ENCODE assay signal across 20 cellular contexts in genomic region chr19:28746486-28746885, GRCh38.
"Had no signal": no experiment of that assay in that cellular context is flagged by ENCODE, and none has a peak within 500 bp of the region (broad histone marks: within the 10 kb centered on the region; RNA-seq: fewer than 3 reads in every experiment).

No MANE protein-coding gene starts in this region.

- H3K9me3 ChIP-seq: esophagus muscularis mucosa, left ventricle myocardium inferior, testis had no signal

- ATAC-seq: activated T-cell treated with anti-CD3 and anti-CD28 coated beads, Interleukin-2, amount 50 U/mL, for 4 hours; naive thymus-derived CD4-positive, alpha-beta T cell; sciatic nerve; stimulated activated memory B cell treated with anti-CD40 and anti-IgM and Interleukin-4, amounts not matched to agents 10 μg/mL and 1 μg/mL and 100 μg/mL, for 72 hours had no signal

- H3K4me2 ChIP-seq: hepatocyte had no signal

- H2AFZ ChIP-seq: hepatocyte, parathyroid adenoma had no signal

- H3K27ac ChIP-seq: esophagus muscularis mucosa, hepatocyte, left ventricle myocardium inferior, parathyroid adenoma, testis, VCaP had no signal

- H3K36me3 ChIP-seq: esophagus muscularis mucosa, left ventricle myocardium inferior had no signal

- H3K27me3 ChIP-seq: hepatocyte, testis had no signal

- DNase-seq: activated CD4-positive, alpha-beta T cell treated with anti-CD3 and anti-CD28 coated beads, Interleukin-2, amount 50 U/mL, for 1 hour; activated CD4-positive, CD25-positive, alpha-beta regulatory T cell treated with anti-CD3 and anti-CD28 coated beads, Interleukin-2, amount 50 U/mL, for 72 hours; activated CD8-positive, alpha-beta memory T cell treated with anti-CD3 and anti-CD28 coated beads, Interleukin-2, amount 50 U/mL, for 4 hours; activated effector memory CD4-positive, alpha-beta T cell treated with Interleukin-2 at 50 U/mL for 16 hours; activated naive CD4-positive, alpha-beta T cell treated with anti-CD3 and anti-CD28 coated beads, Interleukin-2, amount 50 U/mL, for 16 hours; activated T-cell treated with anti-CD3 and anti-CD28 coated beads, Interleukin-2, amount 50 U/mL, for 4 hours; cerebellar nuclear complex; effector CD8-positive, alpha-beta T cell; left ventricle myocardium inferior; mammary epithelial cell; naive thymus-derived CD4-positive, alpha-beta T cell; stimulated activated CD4-positive, alpha-beta T cell treated with anti-CD3 and anti-CD28 coated beads, Interleukin-4, amount 100 ng/mL, for 24 hours; T1000; testis had no signal

- H3K4me3 ChIP-seq: esophagus muscularis mucosa, hepatocyte, left ventricle myocardium inferior, testis had no signal

- H3K79me2 ChIP-seq: hepatocyte, parathyroid adenoma had no signal

- H3K4me1 ChIP-seq: esophagus muscularis mucosa, left ventricle myocardium inferior, parathyroid adenoma, testis had no signal

- H3K9ac ChIP-seq: parathyroid adenoma had no signal
